Comparison of ENCODE assay signal across 8 cellular contexts in the genomic region with DNA sequence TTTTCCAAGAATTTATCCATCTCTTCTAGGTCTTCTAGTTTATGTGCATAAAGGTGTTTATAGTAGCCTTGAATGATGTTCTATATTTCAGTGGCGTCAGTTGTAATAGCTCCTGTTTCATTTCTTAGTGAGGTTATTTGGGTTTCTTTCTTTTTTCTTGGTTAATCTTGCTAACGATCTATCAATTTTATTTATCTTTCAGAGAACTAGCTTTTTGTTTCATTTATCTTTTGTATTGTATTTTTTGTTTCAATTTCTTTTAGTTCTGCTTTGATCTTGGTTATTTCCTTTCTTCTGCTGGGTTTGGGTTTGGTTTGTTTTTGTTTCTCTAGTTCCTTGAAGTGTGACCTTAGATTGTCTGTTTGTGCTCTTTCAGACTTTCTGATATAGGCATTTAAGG.
DNase-seq lines count a peak whose midpoint lies in the region; ATAC-seq and FAIRE-seq lines count a peak whose summit lies in the region.
"Not testable (repeated sequence)": the region's sequence is repeated elsewhere in the genome, so short reads cannot be mapped to it uniquely, and the experiment has no call there.

No MANE protein-coding gene starts in this region.

- peak in 2 of 3 donors; percentile 44 to 47 for DNase-seq in CD4-positive, CD25-positive, alpha-beta regulatory T cell
- DNase-seq in GM19239 (ENCODE audit: insufficient read length, low spot score); activated CD4-positive, alpha-beta T cell treated with anti-CD3 and anti-CD28 coated beads, Interleukin-2, amount 10 ng/mL, durations not matched to agents 24 days and 14 days; activated CD8-positive, alpha-beta memory T cell treated with anti-CD3 and anti-CD28 coated beads, Interleukin-2, amount 10 ng/mL, durations not matched to agents 7 days and 5 days; activated T-helper 2 cell treated with anti-CD3 and anti-CD28 coated beads, Interferon-gamma antibody, Interleukin-2, Interleukin-4, amounts not matched to agents 10 μg/mL and 5 μg/mL and 100 μg/mL, durations not matched to agents 14 hours and 24 hours and 36 hours (ENCODE audit: low spot score); activated naive CD8-positive, alpha-beta T cell treated with anti-CD3 and anti-CD28 coated beads for 36 hours; immature natural killer cell; stimulated activated effector memory CD8-positive, alpha-beta T cell treated with anti-CD3 and anti-CD28 coated beads, Interleukin-12 subunit alpha, Interleukin-12 subunit beta, amount 100 ng/mL, for 72 hours (ENCODE audit: low spot score in 2 of 2): not testable (repeated sequence)

- H3K27ac Mint-ChIP-seq in CD4-positive, CD25-positive, alpha-beta regulatory T cell, result peak overlapping the region; percentile 24 to 86 (median 77)
- H3K27ac Mint-ChIP-seq in activated CD4-positive, alpha-beta T cell treated with anti-CD3 and anti-CD28 coated beads, Interleukin-2, amount 10 ng/mL, durations not matched to agents 24 days and 14 days, result peak overlapping the region; percentile 84
- peak overlapping the region; percentile 82 for H3K27ac Mint-ChIP-seq in activated CD8-positive, alpha-beta memory T cell treated with anti-CD3 and anti-CD28 coated beads, Interleukin-2, amount 10 ng/mL, durations not matched to agents 7 days and 5 days
- H3K27ac Mint-ChIP-seq in activated T-helper 2 cell treated with anti-CD3 and anti-CD28 coated beads, Interferon-gamma antibody, Interleukin-2, Interleukin-4, amounts not matched to agents 10 μg/mL and 5 μg/mL and 100 μg/mL, durations not matched to agents 14 hours and 24 hours and 36 hours, result peak overlapping the region; percentile 66
- H3K27ac Mint-ChIP-seq in activated naive CD8-positive, alpha-beta T cell treated with anti-CD3 and anti-CD28 coated beads for 36 hours, result peak overlapping the region; percentile 81
- peak overlapping the region in 5 of 6 donors; percentile 4 to 63 (median 51) for H3K27ac Mint-ChIP-seq in immature natural killer cell
- peak overlapping the region; percentile 89 for H3K27ac Mint-ChIP-seq in stimulated activated effector memory CD8-positive, alpha-beta T cell treated with anti-CD3 and anti-CD28 coated beads, Interleukin-12 subunit alpha, Interleukin-12 subunit beta, amount 100 ng/mL, for 72 hours

- intact Hi-C loops in activated CD4-positive, alpha-beta T cell treated with anti-CD3 and anti-CD28 coated beads, Interleukin-2, amount 10 ng/mL, durations not matched to agents 24 days and 14 days (cut with micrococcal nuclease), result loop anchor here (1.0 to 10.0 kb wide), 2 partner anchors 364 to 920 kb away; a partner anchor contains a TSS
- intact Hi-C loops in activated T-helper 2 cell treated with anti-CD3 and anti-CD28 coated beads, Interferon-gamma antibody, Interleukin-2, Interleukin-4, amounts not matched to agents 10 μg/mL and 5 μg/mL and 100 μg/mL, durations not matched to agents 14 hours and 24 hours and 36 hours (cut with micrococcal nuclease), result not testable (repeated sequence)

- not testable (repeated sequence) for H3K27me3 ChIP-seq in CD4-positive, CD25-positive, alpha-beta regulatory T cell (ENCODE audit: control insufficient read depth, insufficient read depth, low read length)

- H3K27ac ChIP-seq in CD4-positive, CD25-positive, alpha-beta regulatory T cell (ENCODE audit: insufficient read depth, low read length, poor library complexity, severe bottlenecking), result peak overlapping the region; percentile 57

- ATAC-seq in CD4-positive, CD25-positive, alpha-beta regulatory T cell (ENCODE audit: low read depth in 2 of 2), result peak; percentile 28 to 39
- ATAC-seq in activated CD8-positive, alpha-beta memory T cell treated with anti-CD3 and anti-CD28 coated beads, Interleukin-2, amount 10 ng/mL, durations not matched to agents 7 days and 5 days; stimulated activated effector memory CD8-positive, alpha-beta T cell treated with anti-CD3 and anti-CD28 coated beads, Interleukin-12 subunit alpha, Interleukin-12 subunit beta, amount 100 ng/mL, for 72 hours: not testable (repeated sequence)

- H3K36me3 Mint-ChIP-seq in CD4-positive, CD25-positive, alpha-beta regulatory T cell; activated CD8-positive, alpha-beta memory T cell treated with anti-CD3 and anti-CD28 coated beads, Interleukin-2, amount 10 ng/mL, durations not matched to agents 7 days and 5 days; activated naive CD8-positive, alpha-beta T cell treated with anti-CD3 and anti-CD28 coated beads for 36 hours; immature natural killer cell; stimulated activated effector memory CD8-positive, alpha-beta T cell treated with anti-CD3 and anti-CD28 coated beads, Interleukin-12 subunit alpha, Interleukin-12 subunit beta, amount 100 ng/mL, for 72 hours: not testable (repeated sequence)
- H3K36me3 Mint-ChIP-seq in activated CD4-positive, alpha-beta T cell treated with anti-CD3 and anti-CD28 coated beads, Interleukin-2, amount 10 ng/mL, durations not matched to agents 24 days and 14 days (ENCODE audit: low read depth), result peaks cover 20% of the 10 kb centered on the region
- peaks cover 21% of the 10 kb centered on the region for H3K36me3 Mint-ChIP-seq in activated T-helper 2 cell treated with anti-CD3 and anti-CD28 coated beads, Interferon-gamma antibody, Interleukin-2, Interleukin-4, amounts not matched to agents 10 μg/mL and 5 μg/mL and 100 μg/mL, durations not matched to agents 14 hours and 24 hours and 36 hours (ENCODE audit: low read depth)

- peak overlapping the region; percentile 60 to 89 (median 67) for H3K4me3 Mint-ChIP-seq in CD4-positive, CD25-positive, alpha-beta regulatory T cell
- H3K4me3 Mint-ChIP-seq in activated CD4-positive, alpha-beta T cell treated with anti-CD3 and anti-CD28 coated beads, Interleukin-2, amount 10 ng/mL, durations not matched to agents 24 days and 14 days, result peak overlapping the region; percentile 63
- peak overlapping the region; percentile 46 for H3K4me3 Mint-ChIP-seq in activated CD8-positive, alpha-beta memory T cell treated with anti-CD3 and anti-CD28 coated beads, Interleukin-2, amount 10 ng/mL, durations not matched to agents 7 days and 5 days
- peak overlapping the region; percentile 46 for H3K4me3 Mint-ChIP-seq in activated T-helper 2 cell treated with anti-CD3 and anti-CD28 coated beads, Interferon-gamma antibody, Interleukin-2, Interleukin-4, amounts not matched to agents 10 μg/mL and 5 μg/mL and 100 μg/mL, durations not matched to agents 14 hours and 24 hours and 36 hours (ENCODE audit: low read depth)
- peak overlapping the region; percentile 49 for H3K4me3 Mint-ChIP-seq in activated naive CD8-positive, alpha-beta T cell treated with anti-CD3 and anti-CD28 coated beads for 36 hours
- peak overlapping the region; percentile 31 to 56 (median 44) for H3K4me3 Mint-ChIP-seq in immature natural killer cell
- H3K4me3 Mint-ChIP-seq in stimulated activated effector memory CD8-positive, alpha-beta T cell treated with anti-CD3 and anti-CD28 coated beads, Interleukin-12 subunit alpha, Interleukin-12 subunit beta, amount 100 ng/mL, for 72 hours, result peak overlapping the region; percentile 60

- H3K4me1 Mint-ChIP-seq in CD4-positive, CD25-positive, alpha-beta regulatory T cell, result peaks cover 12 to 51% (median 32%) of the 10 kb centered on the region in 4 donors
- H3K4me1 Mint-ChIP-seq in activated CD4-positive, alpha-beta T cell treated with anti-CD3 and anti-CD28 coated beads, Interleukin-2, amount 10 ng/mL, durations not matched to agents 24 days and 14 days, result peaks cover 52% of the 10 kb centered on the region
- peaks cover 41% of the 10 kb centered on the region for H3K4me1 Mint-ChIP-seq in activated CD8-positive, alpha-beta memory T cell treated with anti-CD3 and anti-CD28 coated beads, Interleukin-2, amount 10 ng/mL, durations not matched to agents 7 days and 5 days
- peaks cover 49% of the 10 kb centered on the region for H3K4me1 Mint-ChIP-seq in activated T-helper 2 cell treated with anti-CD3 and anti-CD28 coated beads, Interferon-gamma antibody, Interleukin-2, Interleukin-4, amounts not matched to agents 10 μg/mL and 5 μg/mL and 100 μg/mL, durations not matched to agents 14 hours and 24 hours and 36 hours (ENCODE audit: low read depth)
- H3K4me1 Mint-ChIP-seq in activated naive CD8-positive, alpha-beta T cell treated with anti-CD3 and anti-CD28 coated beads for 36 hours, result peaks cover 41% of the 10 kb centered on the region
- peaks cover 32 to 38% of the 10 kb centered on the region in 2 donors for H3K4me1 Mint-ChIP-seq in immature natural killer cell
- peaks cover 29% of the 10 kb centered on the region for H3K4me1 Mint-ChIP-seq in stimulated activated effector memory CD8-positive, alpha-beta T cell treated with anti-CD3 and anti-CD28 coated beads, Interleukin-12 subunit alpha, Interleukin-12 subunit beta, amount 100 ng/mL, for 72 hours

- peak overlapping the region; percentile 63 for H3K4me3 ChIP-seq in CD4-positive, CD25-positive, alpha-beta regulatory T cell (ENCODE audit: low read depth, low read length)

- not testable (repeated sequence) for H3K36me3 ChIP-seq in CD4-positive, CD25-positive, alpha-beta regulatory T cell (ENCODE audit: control insufficient read depth, insufficient read depth, low read length)

- not testable (repeated sequence) for H3K9me3 ChIP-seq in CD4-positive, CD25-positive, alpha-beta regulatory T cell (ENCODE audit: control insufficient read depth in 2 of 2, low read length in 2 of 2)

- peaks cover 18% of the 10 kb centered on the region for H3K4me1 ChIP-seq in CD4-positive, CD25-positive, alpha-beta regulatory T cell (ENCODE audit: control insufficient read depth, insufficient read depth, low read length, poor library complexity, severe bottlenecking)

- H3K9me3 Mint-ChIP-seq in CD4-positive, CD25-positive, alpha-beta regulatory T cell; activated CD4-positive, alpha-beta T cell treated with anti-CD3 and anti-CD28 coated beads, Interleukin-2, amount 10 ng/mL, durations not matched to agents 24 days and 14 days; activated CD8-positive, alpha-beta memory T cell treated with anti-CD3 and anti-CD28 coated beads, Interleukin-2, amount 10 ng/mL, durations not matched to agents 7 days and 5 days (ENCODE audit: low read depth); activated T-helper 2 cell treated with anti-CD3 and anti-CD28 coated beads, Interferon-gamma antibody, Interleukin-2, Interleukin-4, amounts not matched to agents 10 μg/mL and 5 μg/mL and 100 μg/mL, durations not matched to agents 14 hours and 24 hours and 36 hours; activated naive CD8-positive, alpha-beta T cell treated with anti-CD3 and anti-CD28 coated beads for 36 hours; immature natural killer cell; stimulated activated effector memory CD8-positive, alpha-beta T cell treated with anti-CD3 and anti-CD28 coated beads, Interleukin-12 subunit alpha, Interleukin-12 subunit beta, amount 100 ng/mL, for 72 hours: not testable (repeated sequence)

- not testable (repeated sequence) for H3K27me3 Mint-ChIP-seq in CD4-positive, CD25-positive, alpha-beta regulatory T cell; activated CD4-positive, alpha-beta T cell treated with anti-CD3 and anti-CD28 coated beads, Interleukin-2, amount 10 ng/mL, durations not matched to agents 24 days and 14 days; activated CD8-positive, alpha-beta memory T cell treated with anti-CD3 and anti-CD28 coated beads, Interleukin-2, amount 10 ng/mL, durations not matched to agents 7 days and 5 days; activated T-helper 2 cell treated with anti-CD3 and anti-CD28 coated beads, Interferon-gamma antibody, Interleukin-2, Interleukin-4, amounts not matched to agents 10 μg/mL and 5 μg/mL and 100 μg/mL, durations not matched to agents 14 hours and 24 hours and 36 hours (ENCODE audit: low read depth); activated naive CD8-positive, alpha-beta T cell treated with anti-CD3 and anti-CD28 coated beads for 36 hours
- peaks cover 1 to 26% (median 4%) of the 10 kb centered on the region in 3 donors for H3K27me3 Mint-ChIP-seq in immature natural killer cell (ENCODE audit: low read depth in 3 of 3)

- FAIRE-seq in GM19239 (lab: Jason Lieb, UNC), result peak; percentile 47

- CTCF ChIA-PET in activated CD8-positive, alpha-beta memory T cell treated with anti-CD3 and anti-CD28 coated beads, Interleukin-2, amount 10 ng/mL, durations not matched to agents 7 days and 5 days (lab: Charles Lee), result not testable (repeated sequence)
